17 cellular contexts compared by ENCODE assay signal in genomic region chr3:189638276-189639031, GRCh38. TPM values are rescaled to one million over a fixed set of nuclear protein-coding genes. Genes with fewer than 3 reads are reported as not detected.
"Had no signal": no experiment of that assay in that cellular context is flagged by ENCODE, and none has a peak within 500 bp of the region (broad histone marks: within the 10 kb centered on the region; RNA-seq: fewer than 3 reads in every experiment).

No MANE protein-coding gene starts in this region.

- DNase-seq: activated CD4-positive, alpha-beta T cell treated with anti-CD3 and anti-CD28 coated beads, Interleukin-2, amount 50 U/mL, for 48 hours; activated naive CD4-positive, alpha-beta T cell; activated T-cell treated with anti-CD3 and anti-CD28 coated beads, Interleukin-2, amount 50 U/mL, for 72 hours; aorta; foreskin fibroblast; head of caudate nucleus; mammary epithelial cell; naive thymus-derived CD4-positive, alpha-beta T cell; posterior cingulate gyrus; right cardiac atrium had no signal

- ATAC-seq: activated CD4-positive, CD25-positive, alpha-beta regulatory T cell treated with anti-CD3 and anti-CD28 coated beads, Interleukin-2, amount 50 U/mL, for 24 hours; activated T-cell treated with anti-CD3 and anti-CD28 coated beads, Interleukin-2, amount 50 U/mL, for 72 hours; left lobe of liver; naive thymus-derived CD4-positive, alpha-beta T cell; right cardiac atrium had no signal

- H3K9me3 ChIP-seq: esophagus muscularis mucosa, neutrophil, tibial nerve had no signal

- H3K27me3 ChIP-seq: esophagus muscularis mucosa, neutrophil, tibial nerve had no signal

- H3K36me3 Mint-ChIP-seq: naive thymus-derived CD4-positive, alpha-beta T cell had no signal

- H3K4me3 Mint-ChIP-seq: naive thymus-derived CD4-positive, alpha-beta T cell had no signal

- H3K36me3 ChIP-seq: esophagus muscularis mucosa, neutrophil, tibial nerve had no signal

- H3K27ac ChIP-seq: esophagus muscularis mucosa, neutrophil, tibial nerve had no signal

- H3K4me3 ChIP-seq: esophagus muscularis mucosa, smooth muscle cell, tibial nerve had no signal

- H3K4me1 ChIP-seq: esophagus muscularis mucosa, tibial nerve had no signal

- H3K27me3 Mint-ChIP-seq: naive thymus-derived CD4-positive, alpha-beta T cell had no signal

RNA-seq across cellular contexts. Expression of gene TP63, which starts 7.3 kb away (rescaled TPM):
- total RNA-seq: chondrocyte had no signal
